In the genomic region with DNA sequence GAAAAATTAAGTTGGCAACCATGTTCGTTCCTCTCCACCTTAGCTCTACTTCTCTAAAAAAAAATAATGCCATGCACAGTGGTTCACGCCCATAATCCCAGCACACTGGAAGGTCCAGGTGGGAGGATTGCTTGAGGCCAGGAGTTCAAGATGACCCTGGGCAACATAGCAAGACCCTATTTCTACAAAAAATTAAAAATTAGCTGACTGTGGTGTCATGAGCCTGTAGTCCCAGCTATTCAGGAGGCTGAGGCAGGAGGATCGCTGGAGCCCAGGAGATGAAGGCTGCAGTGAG, we compare ENCODE assay signal across 15 cellular contexts.
"Had no signal": no experiment of that assay in that cellular context is flagged by ENCODE, and none has a peak within 500 bp of the region (broad histone marks: within the 10 kb centered on the region; RNA-seq: fewer than 3 reads in every experiment).

No MANE protein-coding gene starts in this region.

- H3K27ac ChIP-seq: gastroesophageal sphincter, right atrium auricular region had no signal

- H3K4me1 ChIP-seq: esophagus squamous epithelium, gastroesophageal sphincter had no signal

- H3K9me3 Mint-ChIP-seq: dendritic cell treated with granulocyte-macrophage colony-stimulating factor and Interleukin-4, amounts not matched to agents 40 ng/mL and 50 ng/mL, for 4 days; effector memory CD8-positive, alpha-beta T cell; naive thymus-derived CD8-positive, alpha-beta T cell had no signal

- DNase-seq: effector memory CD8-positive, alpha-beta T cell; esophagus squamous epithelium; foreskin fibroblast; glutamatergic neuron; left colon; mucosa of descending colon; naive thymus-derived CD8-positive, alpha-beta T cell; stimulated activated CD4-positive, alpha-beta T cell treated with anti-CD3 and anti-CD28 coated beads, Interleukin-12 subunit alpha, Interleukin-12 subunit beta, amount 100 ng/mL, for 4 hours; stimulated activated naive CD4-positive, alpha-beta T cell; stomach; substantia nigra; trophoblast cell had no signal

- H3K27ac Mint-ChIP-seq: dendritic cell treated with granulocyte-macrophage colony-stimulating factor and Interleukin-4, amounts not matched to agents 40 ng/mL and 50 ng/mL, for 4 days; effector memory CD8-positive, alpha-beta T cell had no signal

- H3K27me3 ChIP-seq: esophagus squamous epithelium, gastroesophageal sphincter, right atrium auricular region, stomach had no signal

- H3K36me3 ChIP-seq: esophagus squamous epithelium, gastroesophageal sphincter, right atrium auricular region, stomach had no signal

- H3K36me3 Mint-ChIP-seq: naive thymus-derived CD8-positive, alpha-beta T cell had no signal

- ATAC-seq: effector memory CD8-positive, alpha-beta T cell; naive thymus-derived CD8-positive, alpha-beta T cell had no signal

- H3K4me3 Mint-ChIP-seq: dendritic cell treated with granulocyte-macrophage colony-stimulating factor and Interleukin-4, amounts not matched to agents 40 ng/mL and 50 ng/mL, for 4 days; effector memory CD8-positive, alpha-beta T cell; naive thymus-derived CD8-positive, alpha-beta T cell had no signal

- H3K4me3 ChIP-seq: esophagus squamous epithelium, gastroesophageal sphincter, mucosa of descending colon, right atrium auricular region, stomach had no signal

- H3K9me3 ChIP-seq: esophagus squamous epithelium, gastroesophageal sphincter, mucosa of descending colon, right atrium auricular region, stomach had no signal
